In genomic region chr10:131576341-131577177, GRCh38 we compare ENCODE assay signal across 17 cellular contexts.
"Had no signal": no experiment of that assay in that cellular context is flagged by ENCODE, and none has a peak within 500 bp of the region (broad histone marks: within the 10 kb centered on the region; RNA-seq: fewer than 3 reads in every experiment).

No MANE protein-coding gene starts in this region.

- H3K4me2 ChIP-seq: hepatocyte, smooth muscle cell had no signal

- H3K27ac ChIP-seq: cardiac muscle cell, dorsolateral prefrontal cortex, epithelial cell of prostate, hepatocyte, right lobe of liver had no signal

- H3K4me3 ChIP-seq: cardiac muscle cell, dorsolateral prefrontal cortex, hepatocyte, right lobe of liver, smooth muscle cell had no signal

- H3K36me3 Mint-ChIP-seq: activated naive CD8-positive, alpha-beta T cell; stimulated activated effector memory CD8-positive, alpha-beta T cell treated with anti-CD3 and anti-CD28 coated beads, Interleukin-12 subunit alpha, Interleukin-12 subunit beta, amount 100 ng/mL, for 72 hours had no signal

- H3K9me3 ChIP-seq: right lobe of liver had no signal

- H3K79me2 ChIP-seq: hepatocyte had no signal

- H3K4me1 ChIP-seq: right lobe of liver had no signal

- H3K9me3 Mint-ChIP-seq: activated B cell treated with CpG ODN at 0.5 μM for 24 hours; activated T-helper 1 cell treated with anti-CD3 and anti-CD28 coated beads, Interleukin-12 subunit alpha, Interleukin-12 subunit beta, Interleukin-2, Interleukin-4 antibody, amounts not matched to agents 30 ng/mL and 10 ng/mL and 1 ng/mL, durations not matched to agents 14 hours and 24 hours and 36 hours; endodermal cell; stimulated activated effector memory CD8-positive, alpha-beta T cell treated with anti-CD3 and anti-CD28 coated beads, Interleukin-12 subunit alpha, Interleukin-12 subunit beta, amount 100 ng/mL, for 72 hours; T-helper 2 cell treated with Interferon-gamma antibody and Interleukin-4, amounts not matched to agents 5 μg/mL and 100 μg/mL, for 36 hours had no signal

- H3K4me3 Mint-ChIP-seq: activated B cell treated with CpG ODN at 0.5 μM for 24 hours; activated CD8-positive, alpha-beta T cell treated with anti-CD3 and anti-CD28 coated beads, Interleukin-2, amount 10 ng/mL, durations not matched to agents 7 days and 5 days; activated naive CD8-positive, alpha-beta T cell; activated T-helper 1 cell treated with anti-CD3 and anti-CD28 coated beads, Interleukin-12 subunit alpha, Interleukin-12 subunit beta, Interleukin-2, Interleukin-4 antibody, amounts not matched to agents 30 ng/mL and 10 ng/mL and 1 ng/mL, durations not matched to agents 14 hours and 24 hours and 36 hours; endodermal cell; stimulated activated effector memory CD8-positive, alpha-beta T cell treated with anti-CD3 and anti-CD28 coated beads, Interleukin-12 subunit alpha, Interleukin-12 subunit beta, amount 100 ng/mL, for 72 hours; T-helper 2 cell treated with Interferon-gamma antibody and Interleukin-4, amounts not matched to agents 5 μg/mL and 100 μg/mL, for 36 hours had no signal

- H2AFZ ChIP-seq: hepatocyte had no signal

- H3K27me3 Mint-ChIP-seq: activated B cell treated with CpG ODN at 0.5 μM for 24 hours; activated naive CD8-positive, alpha-beta T cell had no signal

- H3K27ac Mint-ChIP-seq: activated B cell treated with CpG ODN at 0.5 μM for 24 hours; activated CD8-positive, alpha-beta T cell treated with anti-CD3 and anti-CD28 coated beads, Interleukin-2, amount 10 ng/mL, durations not matched to agents 7 days and 5 days; activated naive CD8-positive, alpha-beta T cell; activated T-helper 1 cell treated with anti-CD3 and anti-CD28 coated beads, Interleukin-12 subunit alpha, Interleukin-12 subunit beta, Interleukin-2, Interleukin-4 antibody, amounts not matched to agents 30 ng/mL and 10 ng/mL and 1 ng/mL, durations not matched to agents 14 hours and 24 hours and 36 hours; endodermal cell; stimulated activated effector memory CD8-positive, alpha-beta T cell treated with anti-CD3 and anti-CD28 coated beads, Interleukin-12 subunit alpha, Interleukin-12 subunit beta, amount 100 ng/mL, for 72 hours; T-helper 2 cell treated with Interferon-gamma antibody and Interleukin-4, amounts not matched to agents 5 μg/mL and 100 μg/mL, for 36 hours had no signal

- DNase-seq: activated B cell treated with CpG ODN at 0.5 μM for 24 hours; activated CD4-positive, alpha-beta T cell treated with anti-CD3 and anti-CD28 coated beads for 48 hours; foreskin fibroblast; left cardiac atrium; stimulated activated CD4-positive, alpha-beta T cell treated with anti-CD3 and anti-CD28 coated beads, Interleukin-4, amount 100 ng/mL, for 24 hours had no signal

- H3K27me3 ChIP-seq: cardiac muscle cell, hepatocyte, right lobe of liver had no signal

- H3K36me3 ChIP-seq: cardiac muscle cell, right lobe of liver had no signal

- H3K4me1 Mint-ChIP-seq: activated B cell treated with CpG ODN at 0.5 μM for 24 hours; endodermal cell; stimulated activated effector memory CD8-positive, alpha-beta T cell treated with anti-CD3 and anti-CD28 coated beads, Interleukin-12 subunit alpha, Interleukin-12 subunit beta, amount 100 ng/mL, for 72 hours had no signal
